21 cellular contexts compared by ENCODE assay signal in the genomic region with DNA sequence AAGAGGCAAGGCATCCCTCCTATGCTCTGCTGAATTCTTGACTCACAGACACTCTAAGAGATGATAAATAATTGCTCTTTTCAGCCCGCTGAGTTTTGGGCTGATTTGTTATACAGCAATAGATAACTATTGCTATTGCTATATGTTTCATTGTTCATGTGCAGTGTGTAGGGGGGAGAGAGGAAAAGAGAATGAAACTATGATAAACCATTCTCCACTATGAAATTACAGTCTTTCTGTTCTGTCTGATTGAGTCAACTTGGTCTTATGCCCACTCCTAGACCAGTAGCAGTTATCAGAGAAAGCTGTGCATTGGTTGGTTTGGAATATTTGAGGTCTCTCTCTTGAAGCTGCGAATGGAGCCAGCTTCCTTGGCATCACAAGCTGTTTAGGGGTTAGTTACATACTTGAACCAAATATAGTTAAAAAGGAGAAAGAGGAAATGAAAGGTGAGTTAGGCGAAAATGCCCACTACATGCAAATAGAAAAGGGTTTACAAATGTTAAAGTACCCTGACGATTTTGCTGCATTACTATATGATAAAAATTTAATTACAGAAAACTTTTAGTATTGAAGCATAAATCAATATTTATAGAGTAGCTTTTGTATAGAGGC.
"Had no signal": no experiment of that assay in that cellular context is flagged by ENCODE, and none has a peak within 500 bp of the region (broad histone marks: within the 10 kb centered on the region; RNA-seq: fewer than 3 reads in every experiment).

No MANE protein-coding gene starts in this region.

- ATAC-seq: foreskin keratinocyte, gastroesophageal sphincter, heart left ventricle, left cardiac atrium, left lung, left ventricle myocardium superior, lower lobe of right lung, mucosa of descending colon had no signal

- H3K4me1 ChIP-seq: esophagus muscularis mucosa, foreskin keratinocyte, gastroesophageal sphincter, heart left ventricle, left lung, lower lobe of right lung had no signal

- FAIRE-seq: frontal cortex, islet of Langerhans, keratinocyte had no signal

- H3K4me3 ChIP-seq: coronary artery, esophagus muscularis mucosa, gastroesophageal sphincter, heart left ventricle, left lung, lower lobe of right lung, mucosa of descending colon had no signal

- H3K27me3 Mint-ChIP-seq: naive B cell had no signal

- H3K4me3 Mint-ChIP-seq: mesothelial cell of epicardium, naive B cell had no signal

- H3K9me3 ChIP-seq: esophagus muscularis mucosa, gastroesophageal sphincter, left lung, lower lobe of right lung, mucosa of descending colon had no signal

- H3K4me1 Mint-ChIP-seq: naive B cell had no signal

- H3K27me3 ChIP-seq: dorsolateral prefrontal cortex, esophagus muscularis mucosa, gastroesophageal sphincter, heart left ventricle, left lung had no signal

- H3K36me3 Mint-ChIP-seq: naive B cell had no signal

- H3K36me3 ChIP-seq: esophagus muscularis mucosa, gastroesophageal sphincter, heart left ventricle, left lung, lower lobe of right lung had no signal

- H3K27ac ChIP-seq: coronary artery, esophagus muscularis mucosa, foreskin keratinocyte, gastroesophageal sphincter, heart left ventricle, left lung, lower lobe of right lung had no signal

- H3K27ac Mint-ChIP-seq: mesothelial cell of epicardium had no signal

- DNase-seq: dermis blood vessel endothelial cell; dorsolateral prefrontal cortex; effector CD4-positive, alpha-beta T cell; effector memory CD4-positive, alpha-beta T cell; foreskin keratinocyte; heart left ventricle; hippocampal formation; left cardiac atrium; left lung; left ventricle myocardium superior; lower lobe of right lung; mesenchymal stem cell; mucosa of descending colon; naive B cell had no signal
